In genomic region chr22:25447689-25448434, GRCh38 we compare ENCODE assay signal across 1 cellular context.
A peak's percentile ranks its signal among the peaks of the same experiment; 100 is the strongest.
TF ChIP-seq lines count a peak whose summit lies in the region.

No MANE protein-coding gene starts in this region.

TF ChIP-seq in GM12878, 131 proteins besides CTCF, POLR2A, EP300 and RAD21 (continued from another document):
- TF ChIP-seq ZNF687 (IDR thresholded peaks at IDR 0.05) (peak; percentile 80), PAX5 (IDR thresholded peaks at IDR 0.05; ENCODE audit: borderline replicate concordance, low read depth, low read length) (peak; percentile 61; the same call in 1 of the 2 replicates), EGR1 (IDR thresholded peaks at IDR 0.05; ENCODE audit: borderline replicate concordance in 1 of 2, low read depth in 2 of 2, low read length in 2 of 2) (peak; percentile 41 to 96; a peak in 2 of 3 replicates), SMAD5 (IDR thresholded peaks at IDR 0.05; ENCODE audit: low read depth) (0 out of 2 replicates have a peak, but pooled peaks have one; percentile 18), MEF2A (IDR thresholded peaks at IDR 0.05; ENCODE audit: insufficient read depth, low read depth, low read length) (no peak), ZNF207 (IDR thresholded peaks at IDR 0.05; ENCODE audit: borderline replicate concordance) (0 out of 2 replicates have a peak, but pooled peaks have one; percentile 69), ATF3 (IDR thresholded peaks at IDR 0.05; ENCODE audit: borderline replicate concordance, extremely low read depth, low read depth, low read length) (no peak), SMARCA5 (IDR thresholded peaks at IDR 0.05) (peak; percentile 95), DPF2 (IDR thresholded peaks at IDR 0.05) (0 out of 2 replicates have a peak, but pooled peaks have one; percentile 18), SKIL (IDR thresholded peaks at IDR 0.05; ENCODE audit: low read depth, poor library complexity, severe bottlenecking) (no peak), ZBTB11 (CRISPR knock-in tag; IDR thresholded peaks at IDR 0.05) (no peak), CBX5 (IDR thresholded peaks at IDR 0.05; ENCODE audit: low read depth) (no peak), PBX3 (IDR thresholded peaks at IDR 0.05; ENCODE audit: insufficient replicate concordance, low read depth, low read length) (peak; percentile 74), TCF12 (IDR thresholded peaks at IDR 0.05; ENCODE audit: low read depth, low read length) (0 out of 2 replicates have a peak, but pooled peaks have one; percentile 19), CREM (IDR thresholded peaks at IDR 0.05; ENCODE audit: low read depth) (0 out of 2 replicates have a peak, but pooled peaks have one; percentile 51), HCFC1 (IDR thresholded peaks at IDR 0.05; ENCODE audit: low read length) (0 out of 2 replicates have a peak, but pooled peaks have one; percentile 40), BACH1 (IDR thresholded peaks at IDR 0.05; ENCODE audit: borderline replicate concordance) (peak; percentile 82), SIX5 (IDR thresholded peaks at IDR 0.05; ENCODE audit: low read depth, low read length, severe bottlenecking) (no peak), BCL11A (IDR thresholded peaks at IDR 0.05; ENCODE audit: low read depth, low read length) (no peak), CBFB (IDR thresholded peaks at IDR 0.05; ENCODE audit: low read depth) (peak; percentile 41; the same call in 1 of the 2 replicates), JUND (IDR thresholded peaks at IDR 0.05; ENCODE audit: low read depth, low read length) (peak; percentile 39; the same call in 1 of the 2 replicates), POU2F2 (IDR thresholded peaks at IDR 0.05; ENCODE audit: borderline replicate concordance, low read depth, low read length) (peak; percentile 34; the same call in 1 of the 3 replicates), ZBTB4 (CRISPR knock-in tag; IDR thresholded peaks at IDR 0.05) (no peak), POLR2AphosphoS5 (IDR thresholded peaks at IDR 0.05; ENCODE audit: low read length) (peak; percentile 66), POLR2AphosphoS2 (IDR thresholded peaks at IDR 0.05; ENCODE audit: low read depth, low read length) (0 out of 2 replicates have a peak, but pooled peaks have one; percentile 42), TAF1 (IDR thresholded peaks at IDR 0.05; ENCODE audit: borderline replicate concordance, low read depth, low read length) (peak; percentile 60), NRF1 (conservative IDR thresholded peaks at IDR 0.05; ENCODE audit: low read depth, low read length) (peak; percentile 52), SP1 (IDR thresholded peaks at IDR 0.05; ENCODE audit: low read depth, low read length) (peak; percentile 31), WRNIP1 (IDR thresholded peaks at IDR 0.05; ENCODE audit: borderline replicate concordance, low read depth, low read length) (no peak), CHD1 (IDR thresholded peaks at IDR 0.05; ENCODE audit: low read depth, low read length) (no peak), STAT1 (conservative IDR thresholded peaks at IDR 0.05) (0 out of 2 replicates have a peak, but pooled peaks have one; percentile 66), MAX (IDR thresholded peaks at IDR 0.05; ENCODE audit: low read depth, low read length) (peak; percentile 85), MYC (IDR thresholded peaks at IDR 0.05; ENCODE audit: insufficient read depth, insufficient read length, insufficient replicate concordance, low read length, severe bottlenecking) (peak; percentile 79), LARP7 (IDR thresholded peaks at IDR 0.05) (0 out of 2 replicates have a peak, but pooled peaks have one; percentile 32)
TF ChIP-seq in GM12878: peak in this region for 36.
